In the genomic region with DNA sequence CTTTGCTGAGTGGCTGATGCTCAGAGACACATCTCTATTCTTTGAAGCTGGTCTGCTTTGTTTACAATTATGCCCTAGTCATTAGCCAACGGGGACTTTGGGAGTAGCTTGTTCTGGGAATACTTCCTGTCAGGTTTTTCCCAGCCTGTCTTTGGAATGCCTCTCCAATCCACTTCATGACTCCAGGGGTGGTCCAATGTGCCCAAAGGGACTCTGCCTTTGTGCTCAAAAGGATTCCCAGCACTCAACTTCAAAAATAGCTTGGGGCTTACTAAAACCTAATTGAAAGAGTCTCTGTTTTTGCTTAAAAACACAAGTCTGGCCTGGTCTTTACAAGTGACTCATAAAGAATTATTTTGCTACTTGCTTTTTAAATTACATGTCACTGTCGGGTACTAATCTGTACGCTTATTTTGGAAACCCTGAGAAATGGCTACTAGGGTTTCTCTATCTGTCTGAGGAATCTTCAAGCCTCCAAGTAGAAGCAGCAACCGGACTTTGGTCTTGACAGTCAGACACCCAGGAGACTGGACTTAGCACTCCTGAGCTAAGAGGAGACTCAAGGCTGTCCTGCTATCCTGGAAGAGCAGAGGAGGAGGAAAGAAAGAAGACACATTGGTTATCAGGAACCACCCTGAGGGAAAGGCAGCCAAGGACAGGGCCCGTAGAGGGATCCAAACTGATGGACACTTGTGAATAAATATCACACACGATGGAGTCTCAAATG, we compare ENCODE assay signal across 2 cellular contexts.
TF ChIP-seq lines count a peak whose summit lies in the region.

No MANE protein-coding gene starts in this region.

TF ChIP-seq in HepG2, 621 proteins besides CTCF, POLR2A, EP300 and RAD21 (continues in another document):
- TF ChIP-seq, protein P1, sequence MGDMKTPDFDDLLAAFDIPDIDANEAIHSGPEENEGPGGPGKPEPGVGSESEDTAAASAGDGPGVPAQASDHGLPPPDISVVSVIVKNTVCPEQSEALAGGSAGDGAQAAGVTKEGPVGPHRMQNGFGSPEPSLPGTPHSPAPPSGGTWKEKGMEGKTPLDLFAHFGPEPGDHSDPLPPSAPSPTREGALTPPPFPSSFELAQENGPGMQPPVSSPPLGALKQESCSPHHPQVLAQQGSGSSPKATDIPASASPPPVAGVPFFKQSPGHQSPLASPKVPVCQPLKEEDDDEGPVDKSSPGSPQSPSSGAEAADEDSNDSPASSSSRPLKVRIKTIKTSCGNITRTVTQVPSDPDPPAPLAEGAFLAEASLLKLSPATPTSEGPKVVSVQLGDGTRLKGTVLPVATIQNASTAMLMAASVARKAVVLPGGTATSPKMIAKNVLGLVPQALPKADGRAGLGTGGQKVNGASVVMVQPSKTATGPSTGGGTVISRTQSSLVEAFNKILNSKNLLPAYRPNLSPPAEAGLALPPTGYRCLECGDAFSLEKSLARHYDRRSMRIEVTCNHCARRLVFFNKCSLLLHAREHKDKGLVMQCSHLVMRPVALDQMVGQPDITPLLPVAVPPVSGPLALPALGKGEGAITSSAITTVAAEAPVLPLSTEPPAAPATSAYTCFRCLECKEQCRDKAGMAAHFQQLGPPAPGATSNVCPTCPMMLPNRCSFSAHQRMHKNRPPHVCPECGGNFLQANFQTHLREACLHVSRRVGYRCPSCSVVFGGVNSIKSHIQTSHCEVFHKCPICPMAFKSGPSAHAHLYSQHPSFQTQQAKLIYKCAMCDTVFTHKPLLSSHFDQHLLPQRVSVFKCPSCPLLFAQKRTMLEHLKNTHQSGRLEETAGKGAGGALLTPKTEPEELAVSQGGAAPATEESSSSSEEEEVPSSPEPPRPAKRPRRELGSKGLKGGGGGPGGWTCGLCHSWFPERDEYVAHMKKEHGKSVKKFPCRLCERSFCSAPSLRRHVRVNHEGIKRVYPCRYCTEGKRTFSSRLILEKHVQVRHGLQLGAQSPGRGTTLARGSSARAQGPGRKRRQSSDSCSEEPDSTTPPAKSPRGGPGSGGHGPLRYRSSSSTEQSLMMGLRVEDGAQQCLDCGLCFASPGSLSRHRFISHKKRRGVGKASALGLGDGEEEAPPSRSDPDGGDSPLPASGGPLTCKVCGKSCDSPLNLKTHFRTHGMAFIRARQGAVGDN (CRISPR knock-in tag; IDR thresholded peaks at IDR 0.05) = no peak
- TF ChIP-seq, protein P2, sequence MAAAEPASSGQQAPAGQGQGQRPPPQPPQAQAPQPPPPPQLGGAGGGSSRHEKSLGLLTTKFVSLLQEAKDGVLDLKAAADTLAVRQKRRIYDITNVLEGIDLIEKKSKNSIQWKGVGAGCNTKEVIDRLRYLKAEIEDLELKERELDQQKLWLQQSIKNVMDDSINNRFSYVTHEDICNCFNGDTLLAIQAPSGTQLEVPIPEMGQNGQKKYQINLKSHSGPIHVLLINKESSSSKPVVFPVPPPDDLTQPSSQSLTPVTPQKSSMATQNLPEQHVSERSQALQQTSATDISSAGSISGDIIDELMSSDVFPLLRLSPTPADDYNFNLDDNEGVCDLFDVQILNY (CRISPR knock-in tag; conservative IDR thresholded peaks at IDR 0.05) = no peak
- TF ChIP-seq, protein P3, sequence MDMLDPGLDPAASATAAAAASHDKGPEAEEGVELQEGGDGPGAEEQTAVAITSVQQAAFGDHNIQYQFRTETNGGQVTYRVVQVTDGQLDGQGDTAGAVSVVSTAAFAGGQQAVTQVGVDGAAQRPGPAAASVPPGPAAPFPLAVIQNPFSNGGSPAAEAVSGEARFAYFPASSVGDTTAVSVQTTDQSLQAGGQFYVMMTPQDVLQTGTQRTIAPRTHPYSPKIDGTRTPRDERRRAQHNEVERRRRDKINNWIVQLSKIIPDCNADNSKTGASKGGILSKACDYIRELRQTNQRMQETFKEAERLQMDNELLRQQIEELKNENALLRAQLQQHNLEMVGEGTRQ (IDR thresholded peaks at IDR 0.05; ENCODE audit: low read depth, low read length) = no peak
- TF ChIP-seq, protein P3 (CRISPR knock-in tag; IDR thresholded peaks at IDR 0.05; ENCODE audit: borderline replicate concordance) = no peak
- no peak for TF ChIP-seq RELA (CRISPR knock-in tag; IDR thresholded peaks at IDR 0.05)
- TF ChIP-seq GATAD2A (CRISPR knock-in tag; IDR thresholded peaks at IDR 0.05) = no peak

TF ChIP-seq in WTC11, 78 proteins besides CTCF, POLR2A, EP300 and RAD21:
- TF ChIP-seq CREM (CRISPR knock-in tag; IDR thresholded peaks at IDR 0.05) (no peak), NFATC4 (CRISPR knock-in tag; IDR thresholded peaks at IDR 0.05) (no peak), TCF7 (CRISPR knock-in tag; IDR thresholded peaks at IDR 0.05; ENCODE audit: low read depth) (no peak), RORB (CRISPR knock-in tag; IDR thresholded peaks at IDR 0.05) (no peak), ELF4 (CRISPR knock-in tag; IDR thresholded peaks at IDR 0.05; ENCODE audit: low read depth) (no peak), SOX15 (CRISPR knock-in tag; IDR thresholded peaks at IDR 0.05) (no peak), ZNF423 (CRISPR knock-in tag; IDR thresholded peaks at IDR 0.05) (no peak), IRF2 (CRISPR knock-in tag; IDR thresholded peaks at IDR 0.05; ENCODE audit: borderline replicate concordance, low read depth) (no peak), FOXJ3 (CRISPR knock-in tag; IDR thresholded peaks at IDR 0.05; ENCODE audit: borderline replicate concordance) (no peak), ETV6 (CRISPR knock-in tag; IDR thresholded peaks at IDR 0.05) (no peak), ZNF138 (CRISPR knock-in tag; conservative IDR thresholded peaks at IDR 0.05) (no peak), JUN (CRISPR knock-in tag; IDR thresholded peaks at IDR 0.05) (no peak)
- TF ChIP-seq, protein P4, sequence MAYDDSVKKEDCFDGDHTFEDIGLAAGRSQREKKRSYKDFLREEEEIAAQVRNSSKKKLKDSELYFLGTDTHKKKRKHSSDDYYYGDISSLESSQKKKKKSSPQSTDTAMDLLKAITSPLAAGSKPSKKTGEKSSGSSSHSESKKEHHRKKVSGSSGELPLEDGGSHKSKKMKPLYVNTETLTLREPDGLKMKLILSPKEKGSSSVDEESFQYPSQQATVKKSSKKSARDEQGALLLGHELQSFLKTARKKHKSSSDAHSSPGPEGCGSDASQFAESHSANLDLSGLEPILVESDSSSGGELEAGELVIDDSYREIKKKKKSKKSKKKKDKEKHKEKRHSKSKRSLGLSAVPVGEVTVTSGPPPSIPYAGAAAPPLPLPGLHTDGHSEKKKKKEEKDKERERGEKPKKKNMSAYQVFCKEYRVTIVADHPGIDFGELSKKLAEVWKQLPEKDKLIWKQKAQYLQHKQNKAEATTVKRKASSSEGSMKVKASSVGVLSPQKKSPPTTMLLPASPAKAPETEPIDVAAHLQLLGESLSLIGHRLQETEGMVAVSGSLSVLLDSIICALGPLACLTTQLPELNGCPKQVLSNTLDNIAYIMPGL (CRISPR knock-in tag; IDR thresholded peaks at IDR 0.05) = no peak
- TF ChIP-seq, protein P5, sequence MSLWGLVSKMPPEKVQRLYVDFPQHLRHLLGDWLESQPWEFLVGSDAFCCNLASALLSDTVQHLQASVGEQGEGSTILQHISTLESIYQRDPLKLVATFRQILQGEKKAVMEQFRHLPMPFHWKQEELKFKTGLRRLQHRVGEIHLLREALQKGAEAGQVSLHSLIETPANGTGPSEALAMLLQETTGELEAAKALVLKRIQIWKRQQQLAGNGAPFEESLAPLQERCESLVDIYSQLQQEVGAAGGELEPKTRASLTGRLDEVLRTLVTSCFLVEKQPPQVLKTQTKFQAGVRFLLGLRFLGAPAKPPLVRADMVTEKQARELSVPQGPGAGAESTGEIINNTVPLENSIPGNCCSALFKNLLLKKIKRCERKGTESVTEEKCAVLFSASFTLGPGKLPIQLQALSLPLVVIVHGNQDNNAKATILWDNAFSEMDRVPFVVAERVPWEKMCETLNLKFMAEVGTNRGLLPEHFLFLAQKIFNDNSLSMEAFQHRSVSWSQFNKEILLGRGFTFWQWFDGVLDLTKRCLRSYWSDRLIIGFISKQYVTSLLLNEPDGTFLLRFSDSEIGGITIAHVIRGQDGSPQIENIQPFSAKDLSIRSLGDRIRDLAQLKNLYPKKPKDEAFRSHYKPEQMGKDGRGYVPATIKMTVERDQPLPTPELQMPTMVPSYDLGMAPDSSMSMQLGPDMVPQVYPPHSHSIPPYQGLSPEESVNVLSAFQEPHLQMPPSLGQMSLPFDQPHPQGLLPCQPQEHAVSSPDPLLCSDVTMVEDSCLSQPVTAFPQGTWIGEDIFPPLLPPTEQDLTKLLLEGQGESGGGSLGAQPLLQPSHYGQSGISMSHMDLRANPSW (CRISPR knock-in tag; conservative IDR thresholded peaks at IDR 0.05; ENCODE audit: low read depth) = no peak
- TF ChIP-seq, protein P6, sequence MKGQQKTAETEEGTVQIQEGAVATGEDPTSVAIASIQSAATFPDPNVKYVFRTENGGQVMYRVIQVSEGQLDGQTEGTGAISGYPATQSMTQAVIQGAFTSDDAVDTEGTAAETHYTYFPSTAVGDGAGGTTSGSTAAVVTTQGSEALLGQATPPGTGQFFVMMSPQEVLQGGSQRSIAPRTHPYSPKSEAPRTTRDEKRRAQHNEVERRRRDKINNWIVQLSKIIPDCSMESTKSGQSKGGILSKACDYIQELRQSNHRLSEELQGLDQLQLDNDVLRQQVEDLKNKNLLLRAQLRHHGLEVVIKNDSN (CRISPR knock-in tag; IDR thresholded peaks at IDR 0.05) = no peak
- TF ChIP-seq, protein P7, sequence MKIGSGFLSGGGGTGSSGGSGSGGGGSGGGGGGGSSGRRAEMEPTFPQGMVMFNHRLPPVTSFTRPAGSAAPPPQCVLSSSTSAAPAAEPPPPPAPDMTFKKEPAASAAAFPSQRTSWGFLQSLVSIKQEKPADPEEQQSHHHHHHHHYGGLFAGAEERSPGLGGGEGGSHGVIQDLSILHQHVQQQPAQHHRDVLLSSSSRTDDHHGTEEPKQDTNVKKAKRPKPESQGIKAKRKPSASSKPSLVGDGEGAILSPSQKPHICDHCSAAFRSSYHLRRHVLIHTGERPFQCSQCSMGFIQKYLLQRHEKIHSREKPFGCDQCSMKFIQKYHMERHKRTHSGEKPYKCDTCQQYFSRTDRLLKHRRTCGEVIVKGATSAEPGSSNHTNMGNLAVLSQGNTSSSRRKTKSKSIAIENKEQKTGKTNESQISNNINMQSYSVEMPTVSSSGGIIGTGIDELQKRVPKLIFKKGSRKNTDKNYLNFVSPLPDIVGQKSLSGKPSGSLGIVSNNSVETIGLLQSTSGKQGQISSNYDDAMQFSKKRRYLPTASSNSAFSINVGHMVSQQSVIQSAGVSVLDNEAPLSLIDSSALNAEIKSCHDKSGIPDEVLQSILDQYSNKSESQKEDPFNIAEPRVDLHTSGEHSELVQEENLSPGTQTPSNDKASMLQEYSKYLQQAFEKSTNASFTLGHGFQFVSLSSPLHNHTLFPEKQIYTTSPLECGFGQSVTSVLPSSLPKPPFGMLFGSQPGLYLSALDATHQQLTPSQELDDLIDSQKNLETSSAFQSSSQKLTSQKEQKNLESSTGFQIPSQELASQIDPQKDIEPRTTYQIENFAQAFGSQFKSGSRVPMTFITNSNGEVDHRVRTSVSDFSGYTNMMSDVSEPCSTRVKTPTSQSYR (CRISPR knock-in tag; IDR thresholded peaks at IDR 0.05) = no peak
- TF ChIP-seq, protein P2 (CRISPR knock-in tag; IDR thresholded peaks at IDR 0.05) = no peak
- TF ChIP-seq, protein P8, sequence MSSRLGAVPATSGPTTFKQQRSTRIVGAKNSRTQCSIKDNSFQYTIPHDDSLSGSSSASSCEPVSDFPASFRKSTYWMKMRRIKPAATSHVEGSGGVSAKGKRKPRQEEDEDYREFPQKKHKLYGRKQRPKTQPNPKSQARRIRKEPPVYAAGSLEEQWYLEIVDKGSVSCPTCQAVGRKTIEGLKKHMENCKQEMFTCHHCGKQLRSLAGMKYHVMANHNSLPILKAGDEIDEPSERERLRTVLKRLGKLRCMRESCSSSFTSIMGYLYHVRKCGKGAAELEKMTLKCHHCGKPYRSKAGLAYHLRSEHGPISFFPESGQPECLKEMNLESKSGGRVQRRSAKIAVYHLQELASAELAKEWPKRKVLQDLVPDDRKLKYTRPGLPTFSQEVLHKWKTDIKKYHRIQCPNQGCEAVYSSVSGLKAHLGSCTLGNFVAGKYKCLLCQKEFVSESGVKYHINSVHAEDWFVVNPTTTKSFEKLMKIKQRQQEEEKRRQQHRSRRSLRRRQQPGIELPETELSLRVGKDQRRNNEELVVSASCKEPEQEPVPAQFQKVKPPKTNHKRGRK (CRISPR knock-in tag; IDR thresholded peaks at IDR 0.05; ENCODE audit: borderline replicate concordance) = no peak
- TF ChIP-seq, protein P9, sequence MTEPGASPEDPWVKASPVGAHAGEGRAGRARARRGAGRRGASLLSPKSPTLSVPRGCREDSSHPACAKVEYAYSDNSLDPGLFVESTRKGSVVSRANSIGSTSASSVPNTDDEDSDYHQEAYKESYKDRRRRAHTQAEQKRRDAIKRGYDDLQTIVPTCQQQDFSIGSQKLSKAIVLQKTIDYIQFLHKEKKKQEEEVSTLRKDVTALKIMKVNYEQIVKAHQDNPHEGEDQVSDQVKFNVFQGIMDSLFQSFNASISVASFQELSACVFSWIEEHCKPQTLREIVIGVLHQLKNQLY (CRISPR knock-in tag; IDR thresholded peaks at IDR 0.05) = no peak
- TF ChIP-seq, protein P10, sequence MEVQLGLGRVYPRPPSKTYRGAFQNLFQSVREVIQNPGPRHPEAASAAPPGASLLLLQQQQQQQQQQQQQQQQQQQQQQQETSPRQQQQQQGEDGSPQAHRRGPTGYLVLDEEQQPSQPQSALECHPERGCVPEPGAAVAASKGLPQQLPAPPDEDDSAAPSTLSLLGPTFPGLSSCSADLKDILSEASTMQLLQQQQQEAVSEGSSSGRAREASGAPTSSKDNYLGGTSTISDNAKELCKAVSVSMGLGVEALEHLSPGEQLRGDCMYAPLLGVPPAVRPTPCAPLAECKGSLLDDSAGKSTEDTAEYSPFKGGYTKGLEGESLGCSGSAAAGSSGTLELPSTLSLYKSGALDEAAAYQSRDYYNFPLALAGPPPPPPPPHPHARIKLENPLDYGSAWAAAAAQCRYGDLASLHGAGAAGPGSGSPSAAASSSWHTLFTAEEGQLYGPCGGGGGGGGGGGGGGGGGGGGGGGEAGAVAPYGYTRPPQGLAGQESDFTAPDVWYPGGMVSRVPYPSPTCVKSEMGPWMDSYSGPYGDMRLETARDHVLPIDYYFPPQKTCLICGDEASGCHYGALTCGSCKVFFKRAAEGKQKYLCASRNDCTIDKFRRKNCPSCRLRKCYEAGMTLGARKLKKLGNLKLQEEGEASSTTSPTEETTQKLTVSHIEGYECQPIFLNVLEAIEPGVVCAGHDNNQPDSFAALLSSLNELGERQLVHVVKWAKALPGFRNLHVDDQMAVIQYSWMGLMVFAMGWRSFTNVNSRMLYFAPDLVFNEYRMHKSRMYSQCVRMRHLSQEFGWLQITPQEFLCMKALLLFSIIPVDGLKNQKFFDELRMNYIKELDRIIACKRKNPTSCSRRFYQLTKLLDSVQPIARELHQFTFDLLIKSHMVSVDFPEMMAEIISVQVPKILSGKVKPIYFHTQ (CRISPR knock-in tag; IDR thresholded peaks at IDR 0.05) = no peak
TF ChIP-seq in WTC11: peak in this region for 0.
